ENCODE assay signal across 8 cellular contexts in genomic region chr4:180665994-180666818, GRCh38.
DNase-seq lines count a peak whose midpoint lies in the region; ATAC-seq and TF ChIP-seq lines count a peak whose summit lies in the region.

No MANE protein-coding gene starts in this region.

- H3K4me1 Mint-ChIP-seq in activated CD8-positive, alpha-beta memory T cell treated with anti-CD3 and anti-CD28 coated beads, Interleukin-2, amount 10 ng/mL, durations not matched to agents 7 days and 5 days = no peaks in the 10 kb centered on the region
- peaks cover 31% of the 10 kb centered on the region for H3K4me1 Mint-ChIP-seq in brain

- no peak overlapping the region for H3K27ac ChIP-seq in lower lobe of right lung

- intact Hi-C loops in lower lobe of right lung (cut with DNase I) = no loop called here

- H3K27me3 Mint-ChIP-seq in activated CD8-positive, alpha-beta memory T cell treated with anti-CD3 and anti-CD28 coated beads, Interleukin-2, amount 10 ng/mL, durations not matched to agents 7 days and 5 days = no peaks in the 10 kb centered on the region
- no peaks in the 10 kb centered on the region for H3K27me3 Mint-ChIP-seq in brain

- no peaks in the 10 kb centered on the region for H3K9me3 ChIP-seq in lower lobe of right lung

- ATAC-seq in activated CD8-positive, alpha-beta memory T cell treated with anti-CD3 and anti-CD28 coated beads, Interleukin-2, amount 10 ng/mL, durations not matched to agents 7 days and 5 days = peak; percentile 36
- ATAC-seq in GM21367 (IDR thresholded peaks at IDR 0.05; ENCODE audit: unreplicated experiment) (peak; percentile 88), HG03520 (IDR thresholded peaks at IDR 0.05; ENCODE audit: unreplicated experiment) (peak; percentile 70), lower lobe of right lung (peak in 1 of 2 donors; percentile 69)

- CTCF ChIA-PET in activated CD8-positive, alpha-beta memory T cell treated with anti-CD3 and anti-CD28 coated beads, Interleukin-2, amount 10 ng/mL, durations not matched to agents 7 days and 5 days (lab: Charles Lee) = interaction anchor here (0.7 to 1.1 kb wide), 2 partner anchors 17 to 23 kb away, joined by 3 to 5 read pairs; no protein-coding TSS in a partner anchor

- no peak for DNase-seq in activated CD8-positive, alpha-beta memory T cell treated with anti-CD3 and anti-CD28 coated beads, Interleukin-2, amount 10 ng/mL, durations not matched to agents 7 days and 5 days
- no peak for DNase-seq in activated CD8-positive, alpha-beta memory T cell treated with anti-CD3 and anti-CD28 coated beads, Interleukin-2, amount 50 U/mL, for 4 hours
- peak; percentile 30 for DNase-seq in NCI-H774 (lab: John Stamatoyannopoulos, UW)
- no peak for DNase-seq in lower lobe of right lung
- DNase-seq in mucosa of gallbladder (ENCODE audit: low spot score) = no peak

- H3K36me3 ChIP-seq in lower lobe of right lung = no peaks in the 10 kb centered on the region

- no peak overlapping the region for H3K4me3 Mint-ChIP-seq in activated CD8-positive, alpha-beta memory T cell treated with anti-CD3 and anti-CD28 coated beads, Interleukin-2, amount 10 ng/mL, durations not matched to agents 7 days and 5 days
- H3K4me3 Mint-ChIP-seq in brain = peak overlapping the region in 1 of 5 experiments; percentile 27

- H3K4me3 ChIP-seq in lower lobe of right lung = no peak overlapping the region

- TF ChIP-seq CTCF in brain (conservative IDR thresholded peaks at IDR 0.05) (peak; percentile 64 to 88), lower lobe of right lung (IDR thresholded peaks at IDR 0.05) (peak; percentile 44)

- H3K27ac Mint-ChIP-seq in activated CD8-positive, alpha-beta memory T cell treated with anti-CD3 and anti-CD28 coated beads, Interleukin-2, amount 10 ng/mL, durations not matched to agents 7 days and 5 days = no peak overlapping the region
- no peak overlapping the region for H3K27ac Mint-ChIP-seq in brain

- no peaks in the 10 kb centered on the region for H3K4me1 ChIP-seq in lower lobe of right lung

- H3K27me3 ChIP-seq in lower lobe of right lung (ENCODE audit: low read depth) = no peaks in the 10 kb centered on the region

- H3K9me3 Mint-ChIP-seq in activated CD8-positive, alpha-beta memory T cell treated with anti-CD3 and anti-CD28 coated beads, Interleukin-2, amount 10 ng/mL, durations not matched to agents 7 days and 5 days (ENCODE audit: low read depth) = peaks cover under 1% of the 10 kb centered on the region
- no peaks in the 10 kb centered on the region for H3K9me3 Mint-ChIP-seq in brain

- H3K36me3 Mint-ChIP-seq in activated CD8-positive, alpha-beta memory T cell treated with anti-CD3 and anti-CD28 coated beads, Interleukin-2, amount 10 ng/mL, durations not matched to agents 7 days and 5 days = no peaks in the 10 kb centered on the region
- H3K36me3 Mint-ChIP-seq in brain = no peaks in the 10 kb centered on the region
